ENCODE assay signal across 9 cellular contexts in the genomic region with DNA sequence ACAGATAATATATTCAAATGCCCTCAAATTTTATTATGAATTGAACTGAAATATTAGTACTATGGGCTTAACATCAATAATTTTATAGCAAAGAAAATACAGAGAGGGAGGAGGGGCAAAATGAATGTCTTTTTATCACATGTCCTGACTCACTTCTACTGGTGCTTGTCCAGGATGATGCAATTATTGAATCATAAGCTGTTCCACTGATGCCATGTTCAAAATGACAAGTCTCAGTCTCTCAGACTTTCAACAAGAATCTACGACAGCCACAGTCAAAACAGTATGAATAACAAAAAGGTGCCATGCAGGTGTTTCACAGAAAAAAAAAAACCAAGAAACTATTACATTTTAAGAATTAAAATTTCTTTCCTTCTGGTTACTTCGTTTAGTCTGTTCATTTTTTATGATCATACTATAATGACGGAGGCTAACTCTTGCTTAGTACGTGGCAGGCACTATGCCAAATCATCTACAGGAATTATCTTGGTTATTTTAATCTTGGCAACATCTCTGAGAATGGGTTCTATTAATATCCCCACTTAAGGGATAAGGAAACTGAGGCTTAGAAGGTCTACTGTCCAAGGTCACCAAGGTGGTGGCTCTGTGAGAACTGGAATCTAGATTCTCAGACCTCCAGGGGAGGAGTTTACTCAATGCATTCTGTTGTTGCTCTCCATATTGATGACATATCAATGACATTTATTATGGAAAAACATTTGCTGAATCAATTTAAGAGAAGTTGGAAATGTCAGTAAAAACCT.
DNase-seq lines count a peak whose midpoint lies in the region; ATAC-seq and TF ChIP-seq lines count a peak whose summit lies in the region.
"Had no signal": no experiment of that assay in that cellular context is flagged by ENCODE, and none has a peak within 500 bp of the region (broad histone marks: within the 10 kb centered on the region; RNA-seq: fewer than 3 reads in every experiment).

No MANE protein-coding gene starts in this region.

- CTCF ChIA-PET in CD8-positive, alpha-beta memory T cell (lab: Charles Lee) = no interaction called here

- no peak overlapping the region for H3K4me2 ChIP-seq in GM23338

- no peaks in the 10 kb centered on the region for H3K9me2 ChIP-seq in GM23338 (ENCODE audit: insufficient read depth)

- DNase-seq in ELR (ENCODE audit: low read depth) (peak; percentile 77), MV-4-11 (lab: John Stamatoyannopoulos, UW) (peak; percentile 53), dermis blood vessel endothelial cell (peak; percentile 17), occipital lobe (lab: John Stamatoyannopoulos, UW) (no peak), GM23338 (ENCODE audit: low spot score) (no peak)
- no peak for DNase-seq in natural killer cell treated with Interleukin-12 subunit alpha and Interleukin-12 subunit beta and Interleukin-15 and Interleukin-18, amount 100 ng/mL, for 72 hours (ENCODE audit: low spot score)
- no peak for DNase-seq in CD8-positive, alpha-beta memory T cell
- DNase-seq: head of caudate nucleus had no signal

- H3K4me1 ChIP-seq in GM23338 (ENCODE audit: insufficient read depth) = 0 out of 2 replicates have a peak, but pooled peaks cover 3% of the 10 kb centered on the region
- H3K4me1 ChIP-seq in CD8-positive, alpha-beta memory T cell (ENCODE audit: insufficient read depth, low read length) = peaks cover 6% of the 10 kb centered on the region

- POLR2A ChIA-PET in CD8-positive, alpha-beta memory T cell (lab: Charles Lee) = no interaction called here

- H3K27me3 Mint-ChIP-seq in natural killer cell treated with Interleukin-12 subunit alpha and Interleukin-12 subunit beta and Interleukin-15 and Interleukin-18, amount 100 ng/mL, for 72 hours = no peaks in the 10 kb centered on the region
- H3K27me3 Mint-ChIP-seq in GM23338 (ENCODE audit: insufficient read depth, low read depth, poor library complexity) = no peaks in the 10 kb centered on the region
- no peaks in the 10 kb centered on the region for H3K27me3 Mint-ChIP-seq in CD8-positive, alpha-beta memory T cell

- H3K9me3 ChIP-seq in CD8-positive, alpha-beta memory T cell (ENCODE audit: low read length) = no peaks in the 10 kb centered on the region

- peak; percentile 79 to 84 for ATAC-seq in natural killer cell treated with Interleukin-12 subunit alpha and Interleukin-12 subunit beta and Interleukin-15 and Interleukin-18, amount 100 ng/mL, for 72 hours
- ATAC-seq in HG03378 (IDR thresholded peaks at IDR 0.05; ENCODE audit: unreplicated experiment) = no peak
- ATAC-seq in GM23338 = no peak

- H3K79me2 ChIP-seq in GM23338 (replicated peaks; ENCODE audit: insufficient read depth) = no peaks in the 10 kb centered on the region

- H3K27ac Mint-ChIP-seq in natural killer cell treated with Interleukin-12 subunit alpha and Interleukin-12 subunit beta and Interleukin-15 and Interleukin-18, amount 100 ng/mL, for 72 hours = peak overlapping the region; percentile 46 to 62
- no peak overlapping the region; the same call in 1 of the 2 replicates for H3K27ac Mint-ChIP-seq in GM23338
- peak overlapping the region in 2 of 8 donors; percentile 20 to 32 for H3K27ac Mint-ChIP-seq in CD8-positive, alpha-beta memory T cell

- H3K27me3 ChIP-seq in GM23338 (ENCODE audit: insufficient read depth) = no peaks in the 10 kb centered on the region
- no peaks in the 10 kb centered on the region for H3K27me3 ChIP-seq in CD8-positive, alpha-beta memory T cell (ENCODE audit: insufficient read depth, low read length, poor library complexity, severe bottlenecking)

- no peaks in the 10 kb centered on the region for H3F3A ChIP-seq in GM23338 (replicated peaks; ENCODE audit: low read depth)

- H3K4me1 Mint-ChIP-seq in natural killer cell treated with Interleukin-12 subunit alpha and Interleukin-12 subunit beta and Interleukin-15 and Interleukin-18, amount 100 ng/mL, for 72 hours (ENCODE audit: low read depth in 2 of 2) = peaks cover 40 to 43% of the 10 kb centered on the region in 2 donors
- H3K4me1 Mint-ChIP-seq in GM23338 = peaks cover 12% of the 10 kb centered on the region
- H3K4me1 Mint-ChIP-seq in CD8-positive, alpha-beta memory T cell = peaks cover 49 to 65% (median 60%) of the 10 kb centered on the region in 3 donors

- no peaks in the 10 kb centered on the region for H3K9me3 Mint-ChIP-seq in natural killer cell treated with Interleukin-12 subunit alpha and Interleukin-12 subunit beta and Interleukin-15 and Interleukin-18, amount 100 ng/mL, for 72 hours
- H3K9me3 Mint-ChIP-seq in GM23338 = no peaks in the 10 kb centered on the region
- H3K9me3 Mint-ChIP-seq in CD8-positive, alpha-beta memory T cell = no peaks in the 10 kb centered on the region

- no peak overlapping the region for H3K27ac ChIP-seq in GM23338 (ENCODE audit: low read depth)
- H3K27ac ChIP-seq in CD8-positive, alpha-beta memory T cell (ENCODE audit: low read depth, low read length) = no peak overlapping the region

- H3K36me3 ChIP-seq in GM23338 (ENCODE audit: insufficient read depth) = no peaks in the 10 kb centered on the region
- no peaks in the 10 kb centered on the region for H3K36me3 ChIP-seq in CD8-positive, alpha-beta memory T cell (ENCODE audit: insufficient read depth, low read length)

- no peak overlapping the region for H2AFZ ChIP-seq in GM23338

- no peaks in the 10 kb centered on the region for H4K20me1 ChIP-seq in GM23338 (replicated peaks; ENCODE audit: insufficient read depth)

- peaks cover 8% of the 10 kb centered on the region for H3K36me3 Mint-ChIP-seq in natural killer cell treated with Interleukin-12 subunit alpha and Interleukin-12 subunit beta and Interleukin-15 and Interleukin-18, amount 100 ng/mL, for 72 hours
- no peaks in the 10 kb centered on the region; the same call in 2 of the 3 replicates for H3K36me3 Mint-ChIP-seq in GM23338 (ENCODE audit: low read depth)
- H3K36me3 Mint-ChIP-seq in CD8-positive, alpha-beta memory T cell = peaks cover 0 to 29% (median 9%) of the 10 kb centered on the region in 3 donors

- H3K4me3 ChIP-seq in GM23338 = no peak overlapping the region
- H3K4me3 ChIP-seq in CD8-positive, alpha-beta memory T cell (ENCODE audit: low read length) = no peak overlapping the region

- no peak overlapping the region for H3K4me3 Mint-ChIP-seq in natural killer cell treated with Interleukin-12 subunit alpha and Interleukin-12 subunit beta and Interleukin-15 and Interleukin-18, amount 100 ng/mL, for 72 hours
- no peak overlapping the region for H3K4me3 Mint-ChIP-seq in GM23338
- no peak overlapping the region for H3K4me3 Mint-ChIP-seq in CD8-positive, alpha-beta memory T cell

- no peak for TF ChIP-seq CTCF in GM23338 (conservative IDR thresholded peaks at IDR 0.05; ENCODE audit: low read depth in 2 of 2)

TF ChIP-seq in GM23338, 12 proteins besides CTCF, POLR2A, EP300 and RAD21:
- TF ChIP-seq JUNB (IDR thresholded peaks at IDR 0.05; ENCODE audit: unreplicated experiment) (no peak), STAT1 (IDR thresholded peaks at IDR 0.05; ENCODE audit: unreplicated experiment) (no peak), EZH2phosphoT487 (IDR thresholded peaks at IDR 0.05; ENCODE audit: unreplicated experiment) (no peak), ZNF114 (CRISPR knock-in tag; IDR thresholded peaks at IDR 0.05) (no peak), POLR2AphosphoS5 (IDR thresholded peaks at IDR 0.05; ENCODE audit: low read depth) (no peak)
- TF ChIP-seq, protein P1, sequence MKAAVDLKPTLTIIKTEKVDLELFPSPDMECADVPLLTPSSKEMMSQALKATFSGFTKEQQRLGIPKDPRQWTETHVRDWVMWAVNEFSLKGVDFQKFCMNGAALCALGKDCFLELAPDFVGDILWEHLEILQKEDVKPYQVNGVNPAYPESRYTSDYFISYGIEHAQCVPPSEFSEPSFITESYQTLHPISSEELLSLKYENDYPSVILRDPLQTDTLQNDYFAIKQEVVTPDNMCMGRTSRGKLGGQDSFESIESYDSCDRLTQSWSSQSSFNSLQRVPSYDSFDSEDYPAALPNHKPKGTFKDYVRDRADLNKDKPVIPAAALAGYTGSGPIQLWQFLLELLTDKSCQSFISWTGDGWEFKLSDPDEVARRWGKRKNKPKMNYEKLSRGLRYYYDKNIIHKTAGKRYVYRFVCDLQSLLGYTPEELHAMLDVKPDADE (IDR thresholded peaks at IDR 0.05) = no peak
TF ChIP-seq in GM23338: peak in this region for 0.

Comparison
In these comparisons a context has a peak if more than half of its experiments do, and no peak if none do; other contexts are left out.
1. DNase-seq: peak in ELR (single experiment), MV-4-11 (single experiment) and dermis blood vessel endothelial cell (single experiment); none in natural killer cell treated with Interleukin-12 subunit alpha and Interleukin-12 subunit beta and Interleukin-15 and Interleukin-18, amount 100 ng/mL, for 72 hours (single experiment), occipital lobe (single experiment), GM23338 (single experiment) and CD8-positive, alpha-beta memory T cell (0 of 5).
2. ATAC-seq: peak in natural killer cell treated with Interleukin-12 subunit alpha and Interleukin-12 subunit beta and Interleukin-15 and Interleukin-18, amount 100 ng/mL, for 72 hours (2 of 2); none in HG03378 (single experiment) and GM23338 (single experiment).